13 cellular contexts compared by ENCODE assay signal in genomic region chr19:48867922-48868195, GRCh38. TPM values are rescaled to one million over a fixed set of nuclear protein-coding genes. Genes with fewer than 3 reads are reported as not detected.
A peak's percentile ranks its signal among the peaks of the same experiment; 100 is the strongest.
DNase-seq lines count a peak whose midpoint lies in the region; ATAC-seq, FAIRE-seq and TF ChIP-seq lines count a peak whose summit lies in the region.
"Had no signal": no experiment of that assay in that cellular context is flagged by ENCODE, and none has a peak within 500 bp of the region (broad histone marks: within the 10 kb centered on the region; RNA-seq: fewer than 3 reads in every experiment).

No MANE protein-coding gene starts in this region.

- CTCF ChIA-PET in H1 (lab: Charles Lee; ENCODE audit: partially characterized antibody): interaction anchor here (1.0 to 2.9 kb wide), 3 partner anchors 21 to 80 kb away, joined by 3 to 9 read pairs (median 7); no protein-coding TSS in a partner anchor

- H3K36me3 Mint-ChIP-seq in activated naive CD8-positive, alpha-beta T cell: no peaks in the 10 kb centered on the region
- H3K36me3 Mint-ChIP-seq in activated naive CD8-positive, alpha-beta T cell treated with anti-CD3 and anti-CD28 coated beads for 36 hours: peaks cover 5% of the 10 kb centered on the region

- POLR2A ChIA-PET in H1 (lab: Charles Lee; ENCODE audit: partially characterized antibody): interaction anchor here (1.3 to 2.6 kb wide), 4 partner anchors 8 to 98 kb away, joined by 3 to 12 read pairs (median 7); partner anchors contain the start of gene FTL

- no peak overlapping the region for H3K56ac ChIP-seq in H1 (replicated peaks; ENCODE audit: insufficient read length, low read depth, low read length)

- H2BK12ac ChIP-seq in H1 (ENCODE audit: low read depth, low read length): peak overlapping the region; percentile 97

- H3K27ac Mint-ChIP-seq in activated naive CD8-positive, alpha-beta T cell: peak overlapping the region; percentile 59
- no peak overlapping the region for H3K27ac Mint-ChIP-seq in activated naive CD8-positive, alpha-beta T cell treated with anti-CD3 and anti-CD28 coated beads for 36 hours

- no peak for TF ChIP-seq RAD21 in H1 (IDR thresholded peaks at IDR 0.05 in 1 of 2, conservative IDR thresholded peaks at IDR 0.05 in 1 of 2; ENCODE audit: low read depth in 2 of 2, low read length in 2 of 2)

- no peaks in the 10 kb centered on the region for H4K20me1 ChIP-seq in H1 (replicated peaks in 1 of 2; ENCODE audit: control insufficient read depth in 1 of 2, insufficient read depth in 2 of 2, low read length in 2 of 2)

- H3K4me1 ChIP-seq in H1 (replicated peaks in 1 of 4; ENCODE audit: control insufficient read depth in 3 of 4, insufficient read depth in 4 of 4, low read length in 3 of 4) (peaks cover 0 to 16% (median 10%) of the 10 kb centered on the region in 4 experiments; a peak in 6 of 7 replicates), mucosa of stomach (ENCODE audit: control insufficient read depth, insufficient read depth, low read length) (peaks cover 25% of the 10 kb centered on the region)

- no peak overlapping the region for H2BK120ac ChIP-seq in H1 (replicated peaks; ENCODE audit: low read depth, low read length)

- H3K9ac ChIP-seq in H1 (replicated peaks in 1 of 4; ENCODE audit: extremely low read depth in 1 of 4, low read depth in 3 of 4, low read length in 3 of 4) (peak overlapping the region in 3 of 4 experiments; percentile 14 to 25 (median 24); a peak in 2 of 7 replicates), mucosa of stomach (ENCODE audit: low read length) (peak overlapping the region; percentile 74)
- H3K9ac ChIP-seq: KMS-11 had no signal

- no peak overlapping the region for H2AK5ac ChIP-seq in H1 (ENCODE audit: low read depth, low read length)

- H2AFZ ChIP-seq in H1 (ENCODE audit: low read length): peak overlapping the region; percentile 81; the same call in 1 of the 2 replicates

- H3K27ac ChIP-seq in H1 (ENCODE audit: low read depth, low read length): no peak overlapping the region
- H3K27ac ChIP-seq: epithelial cell of prostate, KMS-11 had no signal

- peak overlapping the region; percentile 90; the same call in 1 of the 2 replicates for H2BK20ac ChIP-seq in H1 (ENCODE audit: low read length)

- peak overlapping the region; percentile 50 to 88 for H3K4me2 ChIP-seq in H1 (ENCODE audit: insufficient read depth in 1 of 2, low read depth in 2 of 2, low read length in 2 of 2)
- H3K4me2 ChIP-seq: KMS-11 had no signal

- peaks cover 9% of the 10 kb centered on the region for H3K23me2 ChIP-seq in H1 (ENCODE audit: low read depth, low read length)

- WGBS in H1 (ENCODE audit: extremely low coverage in 1 of 2, insufficient coverage in 1 of 2, insufficient read length in 1 of 2, insufficient replicate concordance in 2 of 2, low coverage in 1 of 2, low lambda C conversion rate in 2 of 2, missing lambda C conversion rate in 1 of 2), 2 experiments: 60% methylated on average over 7 of the region's 7 CpGs; no CpG with 5 or more reads in 1 of the 2 experiments

- H3K36me3 ChIP-seq in H1 (ENCODE audit: control insufficient read depth in 2 of 4, insufficient read depth in 4 of 4, low read length in 3 of 4) (no peaks in the 10 kb centered on the region; a peak in 1 of 8 replicates), mucosa of stomach (ENCODE audit: control insufficient read depth, insufficient read depth, low read length) (no peaks in the 10 kb centered on the region)

- H3K27me3 Mint-ChIP-seq in activated naive CD8-positive, alpha-beta T cell: no peaks in the 10 kb centered on the region
- no peaks in the 10 kb centered on the region for H3K27me3 Mint-ChIP-seq in activated naive CD8-positive, alpha-beta T cell treated with anti-CD3 and anti-CD28 coated beads for 36 hours

- no peak overlapping the region for H3K23ac ChIP-seq in H1 (ENCODE audit: insufficient read length)

- H3K27me3 ChIP-seq in H1 (replicated peaks in 1 of 4; ENCODE audit: control insufficient read depth in 3 of 4, extremely low read depth in 1 of 4, insufficient read depth in 3 of 4, low read length in 3 of 4): no peaks in the 10 kb centered on the region
- no peaks in the 10 kb centered on the region for H3K27me3 ChIP-seq in mucosa of stomach (ENCODE audit: control insufficient read depth, insufficient read depth, low read length)

- peak overlapping the region; percentile 78; the same call in 1 of the 2 replicates for H2BK5ac ChIP-seq in H1 (ENCODE audit: low read depth, low read length)

- peak overlapping the region; percentile 83 for H3K18ac ChIP-seq in H1 (ENCODE audit: extremely low read depth, low read length)

- H4K91ac ChIP-seq in H1 (replicated peaks; ENCODE audit: insufficient read length, low read length): peak overlapping the region; percentile 84

- no peaks in the 10 kb centered on the region for H3K9me3 Mint-ChIP-seq in activated naive CD8-positive, alpha-beta T cell (ENCODE audit: low read depth)
- no peaks in the 10 kb centered on the region for H3K9me3 Mint-ChIP-seq in activated naive CD8-positive, alpha-beta T cell treated with anti-CD3 and anti-CD28 coated beads for 36 hours

- H2BK15ac ChIP-seq in H1 (ENCODE audit: low read length): peak overlapping the region; percentile 72; the same call in 1 of the 2 replicates

- H3K79me1 ChIP-seq in H1 (ENCODE audit: low read depth, low read length): no peaks in the 10 kb centered on the region

- TF ChIP-seq CTCF in H1 (IDR thresholded peaks at IDR 0.05; ENCODE audit: control extremely low read depth in 1 of 3, insufficient read depth in 1 of 3, low read depth in 1 of 3, low read length in 3 of 3): no peak

- H3K4me3 Mint-ChIP-seq in activated naive CD8-positive, alpha-beta T cell: no peak overlapping the region
- H3K4me3 Mint-ChIP-seq in activated naive CD8-positive, alpha-beta T cell treated with anti-CD3 and anti-CD28 coated beads for 36 hours: no peak overlapping the region

- peaks cover 3% of the 10 kb centered on the region for H3K4me1 Mint-ChIP-seq in activated naive CD8-positive, alpha-beta T cell (ENCODE audit: low read depth)
- peaks cover 13% of the 10 kb centered on the region for H3K4me1 Mint-ChIP-seq in activated naive CD8-positive, alpha-beta T cell treated with anti-CD3 and anti-CD28 coated beads for 36 hours

- H3K4me3 ChIP-seq in H1 (ENCODE audit: extremely low read depth in 1 of 4, insufficient read depth in 2 of 4, low read depth in 3 of 4, low read length in 4 of 4): peak overlapping the region; percentile 4 to 46 (median 18); a peak in 4 of 8 replicates
- H3K4me3 ChIP-seq in mucosa of stomach (ENCODE audit: low read length): peak overlapping the region; percentile 26

- FAIRE-seq in H1 (lab: Jason Lieb, UNC) (no peak), urothelium cell line (lab: Jason Lieb, UNC) (no peak)

- ATAC-seq in HG03159 (IDR thresholded peaks at IDR 0.05; ENCODE audit: unreplicated experiment) (no peak), HG02870 (IDR thresholded peaks at IDR 0.05; ENCODE audit: unreplicated experiment) (no peak)

- no peak overlapping the region for H3K4ac ChIP-seq in H1 (replicated peaks; ENCODE audit: insufficient read length, low read depth, low read length)

- no peak overlapping the region for H4K5ac ChIP-seq in H1 (ENCODE audit: insufficient read length, low read depth, low read length)

- no peak overlapping the region for H3K14ac ChIP-seq in H1 (ENCODE audit: insufficient read length)

- no peak for TF ChIP-seq POLR2A in H1 (IDR thresholded peaks at IDR 0.05; ENCODE audit: control extremely low read depth in 1 of 2, low read depth in 2 of 2, low read length in 2 of 2)

- H3K9me3 ChIP-seq in H1 (ENCODE audit: insufficient read depth in 2 of 2, low read depth in 1 of 2, low read length in 1 of 2) (no peaks in the 10 kb centered on the region), mucosa of stomach (ENCODE audit: control insufficient read depth, low read length) (no peaks in the 10 kb centered on the region)

- no peak for TF ChIP-seq EP300 in H1 (IDR thresholded peaks at IDR 0.05; ENCODE audit: borderline replicate concordance in 1 of 2, low read depth in 2 of 2, low read length in 2 of 2)

- no peak for DNase-seq in activated naive CD8-positive, alpha-beta T cell treated with anti-CD3 and anti-CD28 coated beads for 36 hours
- no peak for DNase-seq in H1 (ENCODE audit: low read depth in 1 of 2, low spot score in 2 of 2)
- DNase-seq in urothelium cell line (ENCODE audit: low spot score): peak; percentile 12
- no peak for DNase-seq in SIG-M5 (lab: John Stamatoyannopoulos, UW)
- DNase-seq: activated CD8-positive, alpha-beta memory T cell treated with anti-CD3 and anti-CD28 coated beads, Interleukin-2, amount 50 U/mL, for 4 hours; AML-193; RPMI8226 had no signal

- peaks cover 0 to 5% of the 10 kb centered on the region in 2 experiments; a peak in 2 of 4 replicates for H3K79me2 ChIP-seq in H1 (ENCODE audit: control insufficient read depth in 1 of 2, insufficient read depth in 2 of 2, low read length in 2 of 2)

- H4K8ac ChIP-seq in H1 (ENCODE audit: extremely low read depth, insufficient read depth, low read length): no peak overlapping the region

RNA-seq across cellular contexts. Expression of gene PLEKHA4, which starts 0.6 kb away (rescaled TPM):
- 1 to 10 TPM; 5.8 to 7.6 TPM for total RNA-seq in activated naive CD8-positive, alpha-beta T cell treated with anti-CD3 and anti-CD28 coated beads for 36 hours
- total RNA-seq in H1 (2021; fragmentation: NEBNext Ultra II Directional; extraction: Animal tissue kit (Norgen Biotek cat#: 25700)): 16.8 and 18.0 TPM in 2 replicates
- 8.2 and 14.1 TPM in 2 replicates for polyA plus RNA-seq in H1 (2011; rRNA removed)
- 13.2 TPM for polyA plus RNA-seq in H1 (2011; cell fraction: cytosol; rRNA removed)
- 20.7 TPM for polyA plus RNA-seq in H1 (2011; cell fraction: nucleus; rRNA removed)
- 13.4 to 23.3 TPM (median 18.2 TPM) in 4 replicates for polyA plus RNA-seq in H1 (2012, experiment 1 of 2)
- polyA plus RNA-seq in H1 (2012, experiment 2 of 2): 13.7 TPM
- polyA plus RNA-seq in H1 (2013, experiment 1 of 2): 10.9 TPM
- 10.1 TPM for polyA plus RNA-seq in H1 (2013, experiment 2 of 2)
- 3.0 and 4.3 TPM in 2 replicates for polyA minus RNA-seq in H1 (2011; rRNA and poly(A)+ RNA removed)
- 6.8 TPM for polyA minus RNA-seq in H1 (2011; cell fraction: cytosol; rRNA and poly(A)+ RNA removed)
- polyA minus RNA-seq in H1 (2011; cell fraction: nucleus; rRNA and poly(A)+ RNA removed): 7.7 TPM

RNA-seq across cellular contexts. Expression of gene PPP1R15A, which starts 4.4 kb away (rescaled TPM):
- total RNA-seq in activated naive CD8-positive, alpha-beta T cell treated with anti-CD3 and anti-CD28 coated beads for 36 hours: 10 to 100 TPM; 60.8 to 65.4 TPM
- 12.8 and 14.0 TPM in 2 replicates for total RNA-seq in H1 (2021; fragmentation: NEBNext Ultra II Directional; extraction: Animal tissue kit (Norgen Biotek cat#: 25700))
- polyA plus RNA-seq in H1 (2011; rRNA removed): 4.1 and 8.6 TPM in 2 replicates
- 10.3 TPM for polyA plus RNA-seq in H1 (2011; cell fraction: cytosol; rRNA removed)
- 11.4 TPM for polyA plus RNA-seq in H1 (2011; cell fraction: nucleus; rRNA removed)
- polyA plus RNA-seq in H1 (2012, experiment 1 of 2): 12.1 to 14.4 TPM (median 13.1 TPM) in 4 replicates
- polyA plus RNA-seq in H1 (2012, experiment 2 of 2): 11.5 TPM
- 12.9 TPM for polyA plus RNA-seq in H1 (2013, experiment 1 of 2)
- polyA plus RNA-seq in H1 (2013, experiment 2 of 2): 13.2 TPM
- 3.2 and 4.8 TPM in 2 replicates for polyA minus RNA-seq in H1 (2011; rRNA and poly(A)+ RNA removed)
- polyA minus RNA-seq in H1 (2011; cell fraction: cytosol; rRNA and poly(A)+ RNA removed): 5.7 TPM
- 19.5 TPM for polyA minus RNA-seq in H1 (2011; cell fraction: nucleus; rRNA and poly(A)+ RNA removed)

RNA-seq across cellular contexts. Expression of gene TULP2, which starts 30.7 kb away (rescaled TPM):
- total RNA-seq in activated naive CD8-positive, alpha-beta T cell treated with anti-CD3 and anti-CD28 coated beads for 36 hours: under 1 TPM; 0.12 to 0.16 TPM
- total RNA-seq in H1 (2021; fragmentation: NEBNext Ultra II Directional; extraction: Animal tissue kit (Norgen Biotek cat#: 25700)): 1.0 and 1.1 TPM in 2 replicates
- polyA plus RNA-seq in H1 (2011; rRNA removed): 0.95 and 1.8 TPM in 2 replicates
- 1.8 TPM for polyA plus RNA-seq in H1 (2011; cell fraction: cytosol; rRNA removed)
- polyA plus RNA-seq in H1 (2011; cell fraction: nucleus; rRNA removed): 3.1 TPM
- 0.52 to 1.6 TPM (median 1.1 TPM) in 4 replicates for polyA plus RNA-seq in H1 (2012, experiment 1 of 2)
- polyA plus RNA-seq in H1 (2012, experiment 2 of 2): 0.42 TPM
- polyA plus RNA-seq in H1 (2013, experiment 1 of 2): 0.69 TPM
- 0.70 TPM for polyA plus RNA-seq in H1 (2013, experiment 2 of 2)
- 1.6 and 1.9 TPM in 2 replicates for polyA minus RNA-seq in H1 (2011; rRNA and poly(A)+ RNA removed)
- not detected for polyA minus RNA-seq in H1 (2011; cell fraction: cytosol; rRNA and poly(A)+ RNA removed)
- 0.30 TPM for polyA minus RNA-seq in H1 (2011; cell fraction: nucleus; rRNA and poly(A)+ RNA removed)

RNA-seq across cellular contexts. Expression of gene HSD17B14, which starts 31.6 kb away (rescaled TPM):
- under 1 TPM; 0.35 to 0.66 TPM for total RNA-seq in activated naive CD8-positive, alpha-beta T cell treated with anti-CD3 and anti-CD28 coated beads for 36 hours
- 8.4 and 9.7 TPM in 2 replicates for total RNA-seq in H1 (2021; fragmentation: NEBNext Ultra II Directional; extraction: Animal tissue kit (Norgen Biotek cat#: 25700))
- 25.5 and 32.7 TPM in 2 replicates for polyA plus RNA-seq in H1 (2011; rRNA removed)
- polyA plus RNA-seq in H1 (2011; cell fraction: cytosol; rRNA removed): 24.6 TPM
- polyA plus RNA-seq in H1 (2011; cell fraction: nucleus; rRNA removed): 33.3 TPM
- polyA plus RNA-seq in H1 (2012, experiment 1 of 2): 12.8 to 19.2 TPM (median 18.4 TPM) in 4 replicates
- polyA plus RNA-seq in H1 (2012, experiment 2 of 2): 18.2 TPM
- polyA plus RNA-seq in H1 (2013, experiment 1 of 2): 6.1 TPM
- polyA plus RNA-seq in H1 (2013, experiment 2 of 2): 5.6 TPM
- polyA minus RNA-seq in H1 (2011; rRNA and poly(A)+ RNA removed): 3.5 and 5.0 TPM in 2 replicates
- 6.0 TPM for polyA minus RNA-seq in H1 (2011; cell fraction: cytosol; rRNA and poly(A)+ RNA removed)
- polyA minus RNA-seq in H1 (2011; cell fraction: nucleus; rRNA and poly(A)+ RNA removed): 5.5 TPM

RNA-seq across cellular contexts. Expression of gene NUCB1, which starts 32.3 kb away (rescaled TPM):
- 10 to 100 TPM; 90.6 to 91.7 TPM for total RNA-seq in activated naive CD8-positive, alpha-beta T cell treated with anti-CD3 and anti-CD28 coated beads for 36 hours
- 106 and 111 TPM in 2 replicates for total RNA-seq in H1 (2021; fragmentation: NEBNext Ultra II Directional; extraction: Animal tissue kit (Norgen Biotek cat#: 25700))
- 121 and 178 TPM in 2 replicates for polyA plus RNA-seq in H1 (2011; rRNA removed)
- 123 TPM for polyA plus RNA-seq in H1 (2011; cell fraction: cytosol; rRNA removed)
- polyA plus RNA-seq in H1 (2011; cell fraction: nucleus; rRNA removed): 169 TPM
- 73.9 to 148 TPM (median 121 TPM) in 4 replicates for polyA plus RNA-seq in H1 (2012, experiment 1 of 2)
- polyA plus RNA-seq in H1 (2012, experiment 2 of 2): 138 TPM
- polyA plus RNA-seq in H1 (2013, experiment 1 of 2): 142 TPM
- 150 TPM for polyA plus RNA-seq in H1 (2013, experiment 2 of 2)
- polyA minus RNA-seq in H1 (2011; rRNA and poly(A)+ RNA removed): 53.0 and 53.5 TPM in 2 replicates
- 75.7 TPM for polyA minus RNA-seq in H1 (2011; cell fraction: cytosol; rRNA and poly(A)+ RNA removed)
- polyA minus RNA-seq in H1 (2011; cell fraction: nucleus; rRNA and poly(A)+ RNA removed): 48.9 TPM
